ENCODE assay signal across 21 cellular contexts in the genomic region with DNA sequence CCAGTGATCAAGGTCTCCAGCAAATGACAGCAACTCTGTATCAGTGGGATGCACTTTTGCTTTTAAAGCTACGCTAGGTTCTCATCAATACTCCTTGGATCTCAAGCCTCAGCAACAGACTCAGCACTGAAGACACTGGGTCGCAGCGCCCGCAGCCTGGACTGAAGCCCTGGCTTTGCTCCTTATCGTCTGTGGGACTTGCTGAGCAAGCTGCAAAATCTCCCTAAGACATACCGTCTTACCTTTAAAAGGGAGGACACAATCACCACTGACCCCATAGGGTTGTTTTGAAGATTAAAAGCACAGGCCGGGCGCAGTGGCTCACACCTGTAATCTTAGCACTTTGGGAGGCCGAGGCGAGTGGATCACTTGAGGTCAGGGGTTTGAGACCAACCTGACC. TPM values are rescaled to one million over a fixed set of nuclear protein-coding genes. Genes with fewer than 3 reads are reported as not detected.
DNase-seq lines count a peak whose midpoint lies in the region; ATAC-seq, FAIRE-seq and TF ChIP-seq lines count a peak whose summit lies in the region.
"Had no signal": no experiment of that assay in that cellular context is flagged by ENCODE, and none has a peak within 500 bp of the region (broad histone marks: within the 10 kb centered on the region; RNA-seq: fewer than 3 reads in every experiment).

No MANE protein-coding gene starts in this region.

- in situ Hi-C loops in GM13976 (cut with MboI; ENCODE audit: low sequenced_read_pairs, unreplicated experiment) (no loop called here), HepG2 (cut with HindIII; ENCODE audit: extremely low pct_ligation_motif_present, low pct_unique_long_range_greater_than_20kb) (loop anchor here (5.0 to 25.0 kb wide), 2 partner anchors 46 to 929 kb away; a partner anchor contains a TSS)

- peak overlapping the region; percentile 83; the same call in 1 of the 2 replicates for H3K4me2 ChIP-seq in HepG2 (ENCODE audit: low read depth, low read length)
- H3K4me2 ChIP-seq: SK-N-SH had no signal

- H3K36me3 ChIP-seq in HepG2 (replicated peaks in 1 of 2; ENCODE audit: control insufficient read depth in 1 of 2, insufficient read depth in 2 of 2, low read length in 2 of 2), result 0 out of 5 replicates have a peak, but pooled peaks cover 0 to 4% of the 10 kb centered on the region in 2 experiments
- no peaks in the 10 kb centered on the region for H3K36me3 ChIP-seq in stomach
- H3K36me3 ChIP-seq: brain microvascular endothelial cell had no signal

- peaks cover 94% of the 10 kb centered on the region for H3K4me1 ChIP-seq in HepG2 (ENCODE audit: insufficient read depth, low read length)
- H3K4me1 ChIP-seq in stomach, result peaks cover 66 to 89% (median 74%) of the 10 kb centered on the region in 4 donors

- intact Hi-C loops in HepG2 (cut with micrococcal nuclease; ENCODE audit: unreplicated experiment), result no loop called here
- intact Hi-C loops in stomach (cut with DNase I; ENCODE audit: low total_unique reads), result no loop called here

- H3K27ac ChIP-seq in VCaP (peak overlapping the region; percentile 99), HepG2 (ENCODE audit: extremely low read length, insufficient read depth, low read length) (peak overlapping the region; percentile 84), stomach (peak overlapping the region; percentile 80 to 92 (median 85))
- H3K27ac ChIP-seq: brain microvascular endothelial cell had no signal

- peak; percentile 3 for DNase-seq in GM13976 (ENCODE audit: low spot score)
- no peak for DNase-seq in HepG2 (ENCODE audit: low spot score)
- DNase-seq in stomach, result no peak
- DNase-seq in AG20443 (ENCODE audit: low spot score), result no peak
- DNase-seq in GM12892 (ENCODE audit: insufficient read length), result no peak
- DNase-seq in activated CD8-positive, alpha-beta memory T cell treated with anti-CD3 and anti-CD28 coated beads, Interleukin-2, amount 50 U/mL, for 4 hours, result no peak
- DNase-seq: AML-193, brain microvascular endothelial cell, glutamatergic neuron, IMR-90, NCI-H2029, OCI-M1 had no signal

- 98% methylated on average over 10 of the region's 10 CpGs for WGBS in HepG2 (ENCODE audit: low lambda C conversion rate)
- WGBS in stomach, 5 donors, result 32 to 79% (median 53%) methylated on average over 10 of the region's 10 CpGs

- ATAC-seq in HepG2 (no peak), GM18907 (IDR thresholded peaks at IDR 0.05; ENCODE audit: unreplicated experiment) (no peak)

- FAIRE-seq in HepG2 (lab: Jason Lieb, UNC) (no peak), GM12892 (lab: Jason Lieb, UNC) (no peak)
- FAIRE-seq: G401.6, islet of Langerhans had no signal

- no peaks in the 10 kb centered on the region for H4K20me1 ChIP-seq in HepG2 (ENCODE audit: insufficient read depth, low read length)

- TF ChIP-seq CTCF in GM13976 (IDR thresholded peaks at IDR 0.05; ENCODE audit: borderline replicate concordance, control extremely low read depth, extremely low read depth, insufficient read depth, missing control alignments) (no peak), VCaP (conservative IDR thresholded peaks at IDR 0.05) (no peak), HepG2 (CRISPR knock-in tag; IDR thresholded peaks at IDR 0.05) (no peak), stomach (IDR thresholded peaks at IDR 0.05) (no peak)

- no peak for TF ChIP-seq RAD21 in HepG2 (CRISPR knock-in tag; IDR thresholded peaks at IDR 0.05)

- H3K27me3 ChIP-seq in HepG2 (ENCODE audit: control insufficient read depth in 1 of 2, insufficient read depth in 2 of 2, low read length in 2 of 2) (no peaks in the 10 kb centered on the region), stomach (no peaks in the 10 kb centered on the region)
- H3K27me3 ChIP-seq: brain microvascular endothelial cell had no signal

- CTCF ChIA-PET in HepG2 (lab: Yijun Ruan, JAX; ENCODE audit: low intra/inter-chr PET ratio, low total read pairs), result no interaction called here

- H3K9me3 ChIP-seq in HepG2 (ENCODE audit: low read length) (no peaks in the 10 kb centered on the region), stomach (no peaks in the 10 kb centered on the region)
- H3K9me3 ChIP-seq: SK-N-SH had no signal

- H3K4me3 ChIP-seq in HepG2 (replicated peaks in 1 of 3; ENCODE audit: insufficient read depth in 1 of 3, low read depth in 2 of 3, low read length in 3 of 3), result no peak overlapping the region
- peak overlapping the region in 1 of 4 donors; percentile 20 for H3K4me3 ChIP-seq in stomach

- H2AFZ ChIP-seq in HepG2 (ENCODE audit: low read length), result no peak overlapping the region

- BruUV-seq in HepG2 (replicated peaks; lab: Mats Ljungman, UMichigan), result no TSS peak

- TF ChIP-seq EP300 in HepG2 (IDR thresholded peaks at IDR 0.05; ENCODE audit: low read depth in 2 of 2, low read length in 2 of 2) (no peak), HepG2 (CRISPR knock-in tag; IDR thresholded peaks at IDR 0.05; ENCODE audit: borderline replicate concordance) (no peak), stomach (IDR thresholded peaks at IDR 0.05) (no peak)

- peaks cover 98% of the 10 kb centered on the region for H3K79me2 ChIP-seq in HepG2 (ENCODE audit: insufficient read depth, low read length)

- H3K9ac ChIP-seq in HepG2 (ENCODE audit: insufficient read depth, low read depth, low read length), result peak overlapping the region; percentile 12; the same call in 1 of the 2 replicates
- H3K9ac ChIP-seq: SK-N-SH had no signal

- POLR2A ChIA-PET in HepG2 (lab: Yijun Ruan, JAX), result interaction anchor here (1.2 kb wide), 1 partner anchor 41 kb away, joined by 3 read pairs; no protein-coding TSS in a partner anchor

- TF ChIP-seq POLR2A in HepG2 (IDR thresholded peaks at IDR 0.05; ENCODE audit: insufficient read depth in 1 of 2, low read depth in 2 of 2, low read length in 2 of 2) (no peak), stomach (IDR thresholded peaks at IDR 0.05) (no peak), GM12892 (IDR thresholded peaks at IDR 0.05; ENCODE audit: low read depth, low read length) (no peak)

TF ChIP-seq in HepG2, 621 proteins besides CTCF, POLR2A, EP300 and RAD21 (continues in another document):
- TF ChIP-seq TARDBP (CRISPR knock-in tag; IDR thresholded peaks at IDR 0.05) (no peak), AHR (CRISPR knock-in tag; IDR thresholded peaks at IDR 0.05) (no peak), SAFB2 (CRISPR knock-in tag; IDR thresholded peaks at IDR 0.05; ENCODE audit: borderline replicate concordance, low read depth) (no peak)

RNA-seq across cellular contexts. Expression of a gene that starts 8.1 kb away (rescaled TPM):
- total RNA-seq in HepG2 (2016; rRNA removed; fragmentation: Illumina TruSeq; extraction: Trizol) (356 and 411 TPM in 2 replicates), stomach (100 to 1,000 TPM in 3 of 5 donors, 10 to 100 TPM in 2; 75.9 to 116 (median 101) TPM)
- total RNA-seq in HepG2 (2016; cell fraction: cytosol; rRNA removed; fragmentation: Illumina TruSeq; extraction: Trizol; ENCODE audit: low read depth), result 374 and 466 TPM in 2 replicates
- 373 and 443 TPM in 2 replicates for total RNA-seq in HepG2 (2016; cell fraction: insoluble cytoplasmic fraction; rRNA removed; fragmentation: Illumina TruSeq; extraction: Trizol)
- total RNA-seq in HepG2 (2016; cell fraction: membrane; rRNA removed; fragmentation: Illumina TruSeq; extraction: Trizol), result 360 and 432 TPM in 2 replicates
- total RNA-seq in HepG2 (2016; cell fraction: nucleus; rRNA removed; fragmentation: Illumina TruSeq; extraction: Trizol), result 129 and 140 TPM in 2 replicates
- polyA plus RNA-seq in HepG2 (2011; rRNA removed) (215 and 233 TPM in 2 replicates), stomach (100 to 1,000 TPM; 186 to 450 (median 314) TPM)
- 375 and 416 TPM in 2 replicates for polyA plus RNA-seq in HepG2 (2011; cell fraction: cytosol; rRNA removed)
- polyA plus RNA-seq in HepG2 (2011; cell fraction: nucleus; rRNA removed), result 94.1 and 130 TPM in 2 replicates
- 216 and 218 TPM in 2 replicates for polyA plus RNA-seq in HepG2 (2012)
- 479 and 611 TPM in 2 replicates for polyA plus RNA-seq in HepG2 (2016; cell fraction: cytosol; fragmentation: Illumina TruSeq; extraction: Trizol; ENCODE audit: low read depth)
- polyA plus RNA-seq in HepG2 (2016; cell fraction: insoluble cytoplasmic fraction; fragmentation: Illumina TruSeq; extraction: Trizol; ENCODE audit: low read depth), result 473 and 479 TPM in 2 replicates
- 378 and 460 TPM in 2 replicates for polyA plus RNA-seq in HepG2 (2016; cell fraction: membrane; fragmentation: Illumina TruSeq; extraction: Trizol; ENCODE audit: low read depth)
- 240 and 246 TPM in 2 replicates for polyA plus RNA-seq in HepG2 (2016; cell fraction: nucleus; fragmentation: Illumina TruSeq; extraction: Trizol; ENCODE audit: insufficient read depth, low read depth)
- polyA minus RNA-seq in HepG2 (2011; rRNA and poly(A)+ RNA removed; ENCODE audit: low replicate concordance), result 0.14 and 63.3 TPM in 2 replicates
- polyA minus RNA-seq in HepG2 (2011; cell fraction: cytosol; rRNA and poly(A)+ RNA removed), result 74.5 and 95.0 TPM in 2 replicates
- 40.4 and 58.9 TPM in 2 replicates for polyA minus RNA-seq in HepG2 (2011; cell fraction: nucleus; rRNA and poly(A)+ RNA removed)
- polyA plus RNA-seq in GM12892 (2012; ENCODE audit: missing spikeins), result 163 TPM

RNA-seq across cellular contexts. Expression of a gene that starts 32.0 kb away (rescaled TPM):
- total RNA-seq in HepG2 (2016; rRNA removed; fragmentation: Illumina TruSeq; extraction: Trizol) (not detected in 2 replicates), stomach (not detected)
- total RNA-seq in HepG2 (2016; cell fraction: cytosol; rRNA removed; fragmentation: Illumina TruSeq; extraction: Trizol; ENCODE audit: low read depth), result not detected in 2 replicates
- not detected in 2 replicates for total RNA-seq in HepG2 (2016; cell fraction: insoluble cytoplasmic fraction; rRNA removed; fragmentation: Illumina TruSeq; extraction: Trizol)
- total RNA-seq in HepG2 (2016; cell fraction: membrane; rRNA removed; fragmentation: Illumina TruSeq; extraction: Trizol), result not detected in 2 replicates
- not detected in 2 replicates for total RNA-seq in HepG2 (2016; cell fraction: nucleus; rRNA removed; fragmentation: Illumina TruSeq; extraction: Trizol)
- polyA plus RNA-seq in HepG2 (2011; rRNA removed) (0.01 TPM in 1 of 2 replicates, not detected in the other), stomach (not detected)
- not detected in 2 replicates for polyA plus RNA-seq in HepG2 (2011; cell fraction: cytosol; rRNA removed)
- not detected in 2 replicates for polyA plus RNA-seq in HepG2 (2011; cell fraction: nucleus; rRNA removed)
- polyA plus RNA-seq in HepG2 (2012), result not detected in 2 replicates
- polyA plus RNA-seq in HepG2 (2016; cell fraction: cytosol; fragmentation: Illumina TruSeq; extraction: Trizol; ENCODE audit: low read depth), result not detected in 2 replicates
- polyA plus RNA-seq in HepG2 (2016; cell fraction: insoluble cytoplasmic fraction; fragmentation: Illumina TruSeq; extraction: Trizol; ENCODE audit: low read depth), result not detected in 2 replicates
- polyA plus RNA-seq in HepG2 (2016; cell fraction: membrane; fragmentation: Illumina TruSeq; extraction: Trizol; ENCODE audit: low read depth), result not detected in 2 replicates
- not detected in 2 replicates for polyA plus RNA-seq in HepG2 (2016; cell fraction: nucleus; fragmentation: Illumina TruSeq; extraction: Trizol; ENCODE audit: insufficient read depth, low read depth)
- not detected in 2 replicates for polyA minus RNA-seq in HepG2 (2011; rRNA and poly(A)+ RNA removed; ENCODE audit: low replicate concordance)
- not detected in 2 replicates for polyA minus RNA-seq in HepG2 (2011; cell fraction: cytosol; rRNA and poly(A)+ RNA removed)
- not detected in 2 replicates for polyA minus RNA-seq in HepG2 (2011; cell fraction: nucleus; rRNA and poly(A)+ RNA removed)
- not detected for polyA plus RNA-seq in GM12892 (2012; ENCODE audit: missing spikeins)
- total RNA-seq: activated naive CD4-positive, alpha-beta T cell treated with anti-CD3 and anti-CD28 coated beads, Interleukin-2, amount 50 U/mL, for 72 hours; dermis microvascular lymphatic vessel endothelial cell; IMR-90; sciatic nerve had no signal
- polyA plus RNA-seq: esophagus, IMR-90, SK-N-SH had no signal
